Comparison of ENCODE assay signal across 20 cellular contexts in genomic region chr17:83173180-83173996, GRCh38.
DNase-seq lines count a peak whose midpoint lies in the region; ATAC-seq and TF ChIP-seq lines count a peak whose summit lies in the region.
"Had no signal": no experiment of that assay in that cellular context is flagged by ENCODE, and none has a peak within 500 bp of the region (broad histone marks: within the 10 kb centered on the region; RNA-seq: fewer than 3 reads in every experiment).

No MANE protein-coding gene starts in this region.

- H3K4me3 Mint-ChIP-seq in osteocyte (ENCODE audit: unreplicated experiment), result no peak overlapping the region

- peaks cover 49% of the 10 kb centered on the region for H3K4me1 Mint-ChIP-seq in osteocyte (ENCODE audit: unreplicated experiment)

- ATAC-seq in heart left ventricle (peak in 1 of 4 donors; percentile 16), GM19328 (IDR thresholded peaks at IDR 0.05; ENCODE audit: unreplicated experiment) (no peak), GM18907 (IDR thresholded peaks at IDR 0.05; ENCODE audit: unreplicated experiment) (no peak)

- TF ChIP-seq POLR2A in heart left ventricle (IDR thresholded peaks at IDR 0.05), result no peak

- H3K27me3 Mint-ChIP-seq in osteocyte (ENCODE audit: unreplicated experiment), result no peaks in the 10 kb centered on the region

- no peaks in the 10 kb centered on the region for H3K9me3 ChIP-seq in BE2C
- H3K9me3 ChIP-seq in heart left ventricle, result no peaks in the 10 kb centered on the region
- H3K9me3 ChIP-seq: heart right ventricle had no signal

- peaks cover 4% of the 10 kb centered on the region for H3K9me3 Mint-ChIP-seq in osteocyte (ENCODE audit: unreplicated experiment)

- DNase-seq in BE2C, result peak; percentile 4
- peak; percentile 1 for DNase-seq in Daoy (ENCODE audit: low read depth)
- DNase-seq in heart left ventricle, result peak in 3 of 5 donors; percentile 3 to 16 (median 14)
- peak; percentile 73 for DNase-seq in osteocyte (ENCODE audit: extremely low spot score, unreplicated experiment)
- no peak for DNase-seq in foreskin melanocyte
- DNase-seq: activated CD4-positive, alpha-beta T cell treated with anti-CD3 and anti-CD28 coated beads, Interleukin-2, amount 50 U/mL, for 48 hours; activated effector memory CD4-positive, alpha-beta T cell treated with Interleukin-2 at 50 U/mL for 16 hours; caudate nucleus; DMS 273 treated with DMSO at 0.1 percent for 48 hours; effector CD8-positive, alpha-beta T cell; GF-D8; heart right ventricle; NCI-H1436; NCI-H2171; occipital lobe; PC-3; stimulated activated CD4-positive, alpha-beta T cell treated with anti-CD3 and anti-CD28 coated beads, Interleukin-2, amount 100 ng/mL, for 48 hours; substantia nigra had no signal

- TF ChIP-seq CTCF in BE2C (IDR thresholded peaks at IDR 0.05; ENCODE audit: low read depth, low read length), result no peak
- TF ChIP-seq CTCF in heart left ventricle (IDR thresholded peaks at IDR 0.05), result no peak
- TF ChIP-seq CTCF in osteocyte (IDR thresholded peaks at IDR 0.05), result no peak

- no peak overlapping the region for H3K27ac ChIP-seq in heart left ventricle
- H3K27ac ChIP-seq: heart right ventricle had no signal

- peak overlapping the region; percentile 18 for H3K27ac Mint-ChIP-seq in osteocyte (ENCODE audit: unreplicated experiment)

- no peaks in the 10 kb centered on the region; the same call in 1 of the 2 replicates for H3K4me1 ChIP-seq in BE2C
- no peaks in the 10 kb centered on the region for H3K4me1 ChIP-seq in heart left ventricle
- H3K4me1 ChIP-seq: heart right ventricle had no signal

- no peaks in the 10 kb centered on the region; the same call in 1 of the 2 replicates for H3K27me3 ChIP-seq in BE2C
- peaks cover 0 to 6% (median 0%) of the 10 kb centered on the region in 9 donors for H3K27me3 ChIP-seq in heart left ventricle

- peaks cover 15% of the 10 kb centered on the region for H3K36me3 Mint-ChIP-seq in osteocyte (ENCODE audit: unreplicated experiment)

- 85 to 93% (median 90%) methylated on average over 16 to 27 of the region's 27 CpGs for WGBS in heart left ventricle, 4 donors

- H3K4me3 ChIP-seq in BE2C (ENCODE audit: low read depth, low read length) (no peak overlapping the region), heart left ventricle (no peak overlapping the region)
- H3K4me3 ChIP-seq: heart right ventricle had no signal

- H3K36me3 ChIP-seq in BE2C (no peaks in the 10 kb centered on the region), heart left ventricle (no peaks in the 10 kb centered on the region)
- H3K36me3 ChIP-seq: heart right ventricle had no signal

- intact Hi-C loops in heart left ventricle (cut with DNase I), result no loop called here
